26 cellular contexts compared by ENCODE assay signal in genomic region chr9:26802921-26803320, GRCh38.
DNase-seq lines count a peak whose midpoint lies in the region; ATAC-seq, FAIRE-seq and TF ChIP-seq lines count a peak whose summit lies in the region.
"Had no signal": no experiment of that assay in that cellular context is flagged by ENCODE, and none has a peak within 500 bp of the region (broad histone marks: within the 10 kb centered on the region; RNA-seq: fewer than 3 reads in every experiment).

No MANE protein-coding gene starts in this region.

- no peaks in the 10 kb centered on the region for H3K36me3 ChIP-seq in GM12878 (ENCODE audit: control insufficient read depth in 2 of 2, insufficient read depth in 2 of 2, low read length in 1 of 2)
- H3K36me3 ChIP-seq: stomach, tibial artery had no signal

- no peaks in the 10 kb centered on the region for H3K27me3 Mint-ChIP-seq in naive thymus-derived CD8-positive, alpha-beta T cell

- no peak overlapping the region for H3K27ac ChIP-seq in GM12878 (ENCODE audit: control insufficient read depth, insufficient read depth)
- H3K27ac ChIP-seq: 22Rv1, stomach, tibial artery had no signal

- no peaks in the 10 kb centered on the region for H3K27me3 ChIP-seq in GM12878 (replicated peaks in 1 of 2; ENCODE audit: control insufficient read depth in 2 of 2, insufficient read depth in 2 of 2, low read length in 1 of 2)
- H3K27me3 ChIP-seq: stomach, tibial artery had no signal

- no peaks in the 10 kb centered on the region for H3K4me1 Mint-ChIP-seq in naive thymus-derived CD8-positive, alpha-beta T cell
- H3K4me1 Mint-ChIP-seq: IgD-negative memory B cell; naive thymus-derived CD4-positive, alpha-beta T cell had no signal

- no peaks in the 10 kb centered on the region for H4K20me1 ChIP-seq in GM12878 (ENCODE audit: control insufficient read depth, insufficient read depth)

- H3K36me3 Mint-ChIP-seq in naive thymus-derived CD8-positive, alpha-beta T cell = no peaks in the 10 kb centered on the region
- H3K36me3 Mint-ChIP-seq: CD8-positive, alpha-beta T cell; mesothelial cell of epicardium; naive thymus-derived CD4-positive, alpha-beta T cell had no signal

- in situ Hi-C loops in GM12878 (cut with MboI) = no loop called here

- no TSS peak for BruUV-seq in GM12878 (replicated peaks; lab: Mats Ljungman, UMichigan)

- no peak overlapping the region for H3K27ac Mint-ChIP-seq in naive thymus-derived CD8-positive, alpha-beta T cell
- H3K27ac Mint-ChIP-seq: activated CD8-positive, alpha-beta T cell treated with anti-CD3 and anti-CD28 coated beads for 36 hours; CD8-positive, alpha-beta T cell; IgD-negative memory B cell; mesothelial cell of epicardium; naive thymus-derived CD4-positive, alpha-beta T cell had no signal

- WGBS in GM12878 (ENCODE audit: insufficient coverage, insufficient replicate concordance, low lambda C conversion rate, missing lambda C conversion rate) = 60% methylated on average over 2 of the region's 2 CpGs

- intact Hi-C loops in GM12878 (cut with micrococcal nuclease; ENCODE audit: unreplicated experiment) = no loop called here

- ATAC-seq in GM19463 (IDR thresholded peaks at IDR 0.05; ENCODE audit: unreplicated experiment) (peak; percentile 49), HG03159 (IDR thresholded peaks at IDR 0.05; ENCODE audit: unreplicated experiment) (peak; percentile 61), GM12878 (peak; percentile 73)
- no peak for ATAC-seq in naive thymus-derived CD8-positive, alpha-beta T cell
- ATAC-seq: activated CD8-positive, alpha-beta T cell treated with anti-CD3 and anti-CD28 coated beads for 36 hours; CD8-positive, alpha-beta T cell; naive thymus-derived CD4-positive, alpha-beta T cell had no signal

- H3K4me3 ChIP-seq in GM12878 = no peak overlapping the region
- H3K4me3 ChIP-seq: stomach, tibial artery had no signal

- POLR2A ChIA-PET in GM12878 (lab: Charles Lee) = no interaction called here
- POLR2A ChIA-PET in naive thymus-derived CD8-positive, alpha-beta T cell (lab: Charles Lee) = no interaction called here

- TF ChIP-seq CTCF in GM12878 (IDR thresholded peaks at IDR 0.05 in 2 of 3, conservative IDR thresholded peaks at IDR 0.05 in 1 of 3; ENCODE audit: control insufficient read depth in 2 of 3, extremely low read depth in 1 of 3, insufficient read depth in 1 of 3, low read depth in 3 of 3, low read length in 3 of 3) = no peak

- H3K9me3 ChIP-seq in GM12878 (replicated peaks; ENCODE audit: control insufficient read depth, insufficient read depth, low read length) = no peaks in the 10 kb centered on the region
- H3K9me3 ChIP-seq: stomach, tibial artery had no signal

- TF ChIP-seq RAD21 in GM12878 (IDR thresholded peaks at IDR 0.05; ENCODE audit: insufficient read depth, low read depth, low read length) = no peak

- no peak overlapping the region for H3K4me3 Mint-ChIP-seq in naive thymus-derived CD8-positive, alpha-beta T cell
- H3K4me3 Mint-ChIP-seq: activated CD8-positive, alpha-beta T cell treated with anti-CD3 and anti-CD28 coated beads for 36 hours; CD8-positive, alpha-beta T cell; IgD-negative memory B cell; mesothelial cell of epicardium; naive thymus-derived CD4-positive, alpha-beta T cell had no signal

- SMC1A ChIA-PET in GM12878 (lab: Charles Lee; ENCODE audit: uncharacterized antibody, unreplicated experiment) = no interaction called here

- no peak for TF ChIP-seq EP300 in GM12878 (IDR thresholded peaks at IDR 0.05; ENCODE audit: borderline replicate concordance in 1 of 2, control insufficient read depth in 1 of 2, low read depth in 2 of 2, low read length in 2 of 2)

- CTCF ChIA-PET in GM12878 (lab: Yijun Ruan, JAX) = interaction anchor here (1.6 kb wide), 1 partner anchor 8 kb away, joined by 6 read pairs; no protein-coding TSS in a partner anchor

- peak; percentile 62 for FAIRE-seq in GM12878 (lab: Jason Lieb, UNC)
- FAIRE-seq: keratinocyte, TTC549 had no signal

- no peaks in the 10 kb centered on the region for H3K4me1 ChIP-seq in GM12878 (ENCODE audit: control insufficient read depth, insufficient read depth, low read length)
- H3K4me1 ChIP-seq: stomach, tibial artery had no signal

- no peak for TF ChIP-seq POLR2A in GM12878 (IDR thresholded peaks at IDR 0.05; ENCODE audit: low read depth, low read length)

- H3K9me3 Mint-ChIP-seq in naive thymus-derived CD8-positive, alpha-beta T cell = no peaks in the 10 kb centered on the region
- H3K9me3 Mint-ChIP-seq: activated CD8-positive, alpha-beta T cell treated with anti-CD3 and anti-CD28 coated beads for 36 hours; CD8-positive, alpha-beta T cell; mesothelial cell of epicardium; naive thymus-derived CD4-positive, alpha-beta T cell had no signal

- no peak overlapping the region for H2AFZ ChIP-seq in GM12878 (ENCODE audit: control insufficient read depth, low read depth, low read length)

- peak; percentile 24 for DNase-seq in DMS53 (lab: John Stamatoyannopoulos, UW)
- DNase-seq in DMS53 treated with DMSO at 0.1 percent for 48 hours (lab: John Stamatoyannopoulos, UW; ENCODE audit: unreplicated experiment) = no peak
- no peak for DNase-seq in GM12878 (ENCODE audit: low read depth, low spot score)
- no peak for DNase-seq in NCI-H748 treated with DMSO at 0.1 percent for 48 hours (lab: John Stamatoyannopoulos, UW)
- no peak for DNase-seq in naive thymus-derived CD8-positive, alpha-beta T cell
- no peak for DNase-seq in glomerular visceral epithelial cell (ENCODE audit: extremely low spot score)
- DNase-seq: activated CD4-positive, alpha-beta T cell treated with anti-CD3 and anti-CD28 coated beads for 1 hour; activated CD8-positive, alpha-beta T cell treated with anti-CD3 and anti-CD28 coated beads for 36 hours; activated gamma-delta T cell treated with Interleukin-2 at 50 U/mL for 16 hours; activated T-cell treated with anti-CD3 and anti-CD28 coated beads, Interleukin-2, amount 50 U/mL, for 1 hour; CD8-positive, alpha-beta T cell; DMS79; naive thymus-derived CD4-positive, alpha-beta T cell; NCI-H1105 treated with DMSO at 0.1 percent for 48 hours; NCI-H2081; NCI-H69; stimulated activated CD8-positive, alpha-beta memory T cell treated with anti-CD3 and anti-CD28 coated beads, Interleukin-4, amount 100 ng/mL, for 48 hours; stomach; tibial artery had no signal

- no peaks in the 10 kb centered on the region for H3K79me2 ChIP-seq in GM12878 (ENCODE audit: control insufficient read depth, insufficient read depth, low read length)

- RAD21 ChIA-PET in GM12878 (lab: Charles Lee; ENCODE audit: unreplicated experiment) = no interaction called here

- no peak overlapping the region for H3K9ac ChIP-seq in GM12878 (ENCODE audit: control insufficient read depth, insufficient read depth, low read length)

- H3K4me2 ChIP-seq in GM12878 (ENCODE audit: control insufficient read depth, insufficient read depth) = no peak overlapping the region

TF ChIP-seq in GM12878, 131 proteins besides CTCF, POLR2A, EP300 and RAD21:
- TF ChIP-seq CREB1 (IDR thresholded peaks at IDR 0.05; ENCODE audit: low read depth) (no peak), RUNX3 (IDR thresholded peaks at IDR 0.05; ENCODE audit: low read length) (peak; percentile 79), SIN3A (IDR thresholded peaks at IDR 0.05; ENCODE audit: low read depth, low read length) (no peak), POU2F2 (IDR thresholded peaks at IDR 0.05; ENCODE audit: borderline replicate concordance, low read depth, low read length) (peak; percentile 63; the same call in 1 of the 3 replicates)

Comparison
In these comparisons a context has a peak if more than half of its experiments do, and no peak if none do; other contexts are left out.
1. ATAC-seq: peak in GM19463 (single experiment), HG03159 (single experiment) and GM12878 (single experiment); none in naive thymus-derived CD8-positive, alpha-beta T cell (0 of 2).